Comparison of ENCODE assay signal across 8 cellular contexts in genomic region chr14:22918809-22919600, GRCh38. TPM values are rescaled to one million over a fixed set of nuclear protein-coding genes. Genes with fewer than 3 reads are reported as not detected.
DNase-seq lines count a peak whose midpoint lies in the region; ATAC-seq and TF ChIP-seq lines count a peak whose summit lies in the region.

RBM23 (minus strand) TSS chr14:22919149.

- TF ChIP-seq CTCF in DND-41 (IDR thresholded peaks at IDR 0.05; ENCODE audit: borderline replicate concordance, extremely low read depth, low read length, poor library complexity, severe bottlenecking) (no peak), GM23338 (conservative IDR thresholded peaks at IDR 0.05; ENCODE audit: low read depth in 2 of 2) (no peak)

- peaks cover 46% of the 10 kb centered on the region for H3K79me2 ChIP-seq in DND-41 (ENCODE audit: insufficient read depth, low read length)
- peaks cover 37% of the 10 kb centered on the region for H3K79me2 ChIP-seq in GM23338 (replicated peaks; ENCODE audit: insufficient read depth)

- H3K4me3 ChIP-seq in DND-41 (ENCODE audit: low read depth in 1 of 2, low read length in 2 of 2) (peak within 1 kb of the TSS; percentile 77 to 89), GM23338 (peak within 1 kb of the TSS; percentile 63)

- H3K9ac ChIP-seq in DND-41 (ENCODE audit: low read depth, low read length), result peak within 1 kb of the TSS; percentile 64

- H3K9me3 ChIP-seq in DND-41 (ENCODE audit: insufficient read depth, low read length, severe bottlenecking), result no peaks in the 10 kb centered on the region

- H3K4me3 Mint-ChIP-seq in GM23338 (peak within 1 kb of the TSS; percentile 96), naive B cell (peak within 1 kb of the TSS; percentile 95 to 100 (median 98))
- peak within 1 kb of the TSS; percentile 89 for H3K4me3 Mint-ChIP-seq in stimulated activated memory B cell treated with anti-CD40 and anti-IgM and Interleukin-4, amounts not matched to agents 10 μg/mL and 1 μg/mL and 100 μg/mL, for 72 hours

- H3K27ac ChIP-seq in DND-41 (ENCODE audit: low read length) (peak within 1 kb of the TSS; percentile 95), GM23338 (ENCODE audit: low read depth) (peak within 1 kb of the TSS; percentile 84)

- H3K36me3 ChIP-seq in DND-41 (ENCODE audit: insufficient read depth, low read length) (peaks cover 49% of the 10 kb centered on the region), GM23338 (ENCODE audit: insufficient read depth) (peaks cover 40% of the 10 kb centered on the region)

- H3K27me3 ChIP-seq in DND-41 (ENCODE audit: insufficient read depth, low read length, poor library complexity), result no peaks in the 10 kb centered on the region
- no peaks in the 10 kb centered on the region for H3K27me3 ChIP-seq in GM23338 (ENCODE audit: insufficient read depth)

- DNase-seq in DND-41 (peak; percentile 99), GM23338 (ENCODE audit: low spot score) (peak; percentile 100), LHCN-M2 (ENCODE audit: low read depth) (peak; percentile 100), RPMI8226 (peak; percentile 98), fibroblast of gingiva (ENCODE audit: low read depth) (peak; percentile 100), naive B cell (peak; percentile 99)
- peak; percentile 99 for DNase-seq in activated T-helper 1 cell treated with anti-CD3 and anti-CD28 coated beads, Interleukin-2, amount 50 U/mL, for 16 hours (ENCODE audit: low read depth in 1 of 2, low spot score in 1 of 2)

- H3K9me2 ChIP-seq in GM23338 (ENCODE audit: insufficient read depth), result no peaks in the 10 kb centered on the region

- H3K27ac Mint-ChIP-seq in GM23338, result peak within 1 kb of the TSS; percentile 100
- peak within 1 kb of the TSS; percentile 100 for H3K27ac Mint-ChIP-seq in naive B cell
- H3K27ac Mint-ChIP-seq in stimulated activated memory B cell treated with anti-CD40 and anti-IgM and Interleukin-4, amounts not matched to agents 10 μg/mL and 1 μg/mL and 100 μg/mL, for 72 hours, result peak within 1 kb of the TSS; percentile 100

- peaks cover 52% of the 10 kb centered on the region for H3K36me3 Mint-ChIP-seq in GM23338 (ENCODE audit: low read depth)
- peaks cover 9 to 27% of the 10 kb centered on the region in 2 donors for H3K36me3 Mint-ChIP-seq in naive B cell
- H3K36me3 Mint-ChIP-seq in stimulated activated memory B cell treated with anti-CD40 and anti-IgM and Interleukin-4, amounts not matched to agents 10 μg/mL and 1 μg/mL and 100 μg/mL, for 72 hours, result peaks cover 41% of the 10 kb centered on the region

- H3K4me2 ChIP-seq in DND-41 (ENCODE audit: insufficient read depth, low read length), result peak within 1 kb of the TSS; percentile 91
- H3K4me2 ChIP-seq in GM23338, result peak within 1 kb of the TSS; percentile 84

- H3K4me1 ChIP-seq in DND-41 (ENCODE audit: insufficient read depth, low read length) (peaks cover 38% of the 10 kb centered on the region), GM23338 (ENCODE audit: insufficient read depth) (peaks cover 9% of the 10 kb centered on the region)

- peaks cover 14% of the 10 kb centered on the region for H3K27me3 Mint-ChIP-seq in GM23338 (ENCODE audit: insufficient read depth, low read depth, poor library complexity)
- no peaks in the 10 kb centered on the region for H3K27me3 Mint-ChIP-seq in naive B cell
- no peaks in the 10 kb centered on the region for H3K27me3 Mint-ChIP-seq in stimulated activated memory B cell treated with anti-CD40 and anti-IgM and Interleukin-4, amounts not matched to agents 10 μg/mL and 1 μg/mL and 100 μg/mL, for 72 hours

- peaks cover 2% of the 10 kb centered on the region; the same call in 1 of the 2 replicates for H4K20me1 ChIP-seq in DND-41 (ENCODE audit: insufficient read depth, low read length)
- no peaks in the 10 kb centered on the region; the same call in 1 of the 2 replicates for H4K20me1 ChIP-seq in GM23338 (replicated peaks; ENCODE audit: insufficient read depth)

- peaks cover 14% of the 10 kb centered on the region for H3F3A ChIP-seq in GM23338 (replicated peaks; ENCODE audit: low read depth)

- peaks cover 11% of the 10 kb centered on the region; the same call in 2 of the 3 replicates for H3K4me1 Mint-ChIP-seq in GM23338
- peaks cover 15 to 62% (median 34%) of the 10 kb centered on the region in 3 donors for H3K4me1 Mint-ChIP-seq in naive B cell
- H3K4me1 Mint-ChIP-seq in stimulated activated memory B cell treated with anti-CD40 and anti-IgM and Interleukin-4, amounts not matched to agents 10 μg/mL and 1 μg/mL and 100 μg/mL, for 72 hours, result peaks cover 41% of the 10 kb centered on the region

- H2AFZ ChIP-seq in DND-41 (ENCODE audit: low read depth, low read length), result peak within 1 kb of the TSS; percentile 97
- peak within 1 kb of the TSS; percentile 61; the same call in 1 of the 2 replicates for H2AFZ ChIP-seq in GM23338

- H3K9me3 Mint-ChIP-seq in GM23338, result no peaks in the 10 kb centered on the region; the same call in 2 of the 3 replicates
- no peaks in the 10 kb centered on the region for H3K9me3 Mint-ChIP-seq in naive B cell
- no peaks in the 10 kb centered on the region for H3K9me3 Mint-ChIP-seq in stimulated activated memory B cell treated with anti-CD40 and anti-IgM and Interleukin-4, amounts not matched to agents 10 μg/mL and 1 μg/mL and 100 μg/mL, for 72 hours

- ATAC-seq in DND-41 (ENCODE audit: insufficient read depth, low read depth), result peak; percentile 96
- peak; percentile 97 for ATAC-seq in GM23338
- ATAC-seq in naive B cell (ENCODE audit: low read depth in 2 of 2), result peak; percentile 87 to 89
- ATAC-seq in stimulated activated memory B cell treated with anti-CD40 and anti-IgM and Interleukin-4, amounts not matched to agents 10 μg/mL and 1 μg/mL and 100 μg/mL, for 72 hours, result peak; percentile 98

TF ChIP-seq in GM23338, 12 proteins besides CTCF, POLR2A, EP300 and RAD21:
- TF ChIP-seq ZNF114 (CRISPR knock-in tag; IDR thresholded peaks at IDR 0.05) (no peak), CREB1 (CRISPR knock-in tag; IDR thresholded peaks at IDR 0.05; ENCODE audit: low read depth) (peak; percentile 99), POLR2AphosphoS5 (IDR thresholded peaks at IDR 0.05; ENCODE audit: low read depth) (peak; percentile 42; the same call in 1 of the 2 replicates), STAT1 (IDR thresholded peaks at IDR 0.05; ENCODE audit: unreplicated experiment) (no peak)
TF ChIP-seq in GM23338: peak in this region for 2.

RNA-seq across cellular contexts. Expression of gene RBM23, which starts in this region (rescaled TPM):
- 52.8 and 1,081 TPM in 2 replicates for total RNA-seq in GM23338 (2014; rRNA removed; shearing (Covaris generic))
- polyA plus RNA-seq in GM23338 (2016; fragmentation: Nextera tagmentation; extraction: Ambion mirVana), result 14.4 and 15.2 TPM in 2 replicates
- 75.6 and 131 TPM in 2 replicates for total RNA-seq in LHCN-M2 (2014; rRNA removed)
- polyA plus RNA-seq in LHCN-M2 (2012), result 47.2 TPM
- polyA plus RNA-seq in naive B cell (ENCODE audit: low read depth in 6 of 6), result 100 to 1,000 TPM in 1 of 6 donors, 10 to 100 TPM in 5; 67.8 to 123 (median 68.8) TPM

Comparison
In these comparisons a context has a peak if more than half of its experiments do, and no peak if none do; other contexts are left out.
1. Peak in every context shown above with its lines: DNase-seq, ATAC-seq, H3K4me3 ChIP-seq and H3K27ac ChIP-seq.